8 cellular contexts compared by ENCODE assay signal in genomic region chr16:49161191-49161590, GRCh38.
"Had no signal": no experiment of that assay in that cellular context is flagged by ENCODE, and none has a peak within 500 bp of the region (broad histone marks: within the 10 kb centered on the region; RNA-seq: fewer than 3 reads in every experiment).

No MANE protein-coding gene starts in this region.

- H3K9me3 ChIP-seq: HAP-1 had no signal

- H3K36me3 ChIP-seq: HAP-1 had no signal

- H3K27ac ChIP-seq: GM23248 had no signal

- H3K4me3 Mint-ChIP-seq: H9, HFFc6 had no signal

- DNase-seq: GM23248, GOT3, H7, H9, HCEC 1CT, HFFc6 had no signal

- H3K9ac ChIP-seq: GM23248 had no signal

- H2AFZ ChIP-seq: GM23248 had no signal

- H3K9me3 Mint-ChIP-seq: H9 had no signal

- H3K4me1 ChIP-seq: HAP-1 had no signal

- H3K4me3 ChIP-seq: GM23248, HAP-1 had no signal

- ATAC-seq: HCT116 had no signal

- H3K27ac Mint-ChIP-seq: H9, HFFc6 had no signal
